In the genomic region with DNA sequence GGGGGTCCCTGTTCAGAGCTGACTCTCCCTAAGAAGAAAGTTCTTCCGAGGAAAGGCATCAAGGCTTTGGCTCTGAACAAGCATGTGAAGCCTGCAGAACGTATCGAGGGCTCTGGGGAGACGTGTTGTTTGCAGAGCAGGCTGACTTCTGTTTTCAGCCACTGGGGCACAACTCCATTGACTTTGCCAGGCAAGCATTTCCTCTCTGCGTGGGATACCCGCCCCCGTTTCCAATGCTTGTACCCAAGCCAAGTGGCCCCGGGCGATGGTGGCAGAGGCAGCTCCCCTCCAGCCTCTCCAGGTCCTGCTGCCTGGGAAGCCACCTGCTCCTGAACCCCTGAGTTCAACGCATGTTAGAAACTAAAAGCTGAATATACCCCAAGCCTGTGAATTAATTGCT, we compare ENCODE assay signal across 22 cellular contexts.
"Had no signal": no experiment of that assay in that cellular context is flagged by ENCODE, and none has a peak within 500 bp of the region (broad histone marks: within the 10 kb centered on the region; RNA-seq: fewer than 3 reads in every experiment).

No MANE protein-coding gene starts in this region.

- H3K4me1 Mint-ChIP-seq: nephron had no signal

- H3K27me3 ChIP-seq: colonic mucosa, upper lobe of left lung, uterus had no signal

- ATAC-seq: gastroesophageal sphincter, left ventricle myocardium superior, psoas muscle had no signal

- H3K27ac Mint-ChIP-seq: nephron had no signal

- H3K4me3 ChIP-seq: colonic mucosa, esophagus squamous epithelium, gastroesophageal sphincter, lung, psoas muscle, sigmoid colon, skin epidermis, suprapubic skin, tibial artery, upper lobe of left lung, uterus had no signal

- H3K27ac ChIP-seq: colonic mucosa, gastroesophageal sphincter, psoas muscle, sigmoid colon, skin epidermis, suprapubic skin, tibial artery, upper lobe of left lung, uterus had no signal

- H3K9me3 ChIP-seq: colonic mucosa, esophagus squamous epithelium, gastroesophageal sphincter, psoas muscle, sigmoid colon, suprapubic skin, tibial artery, upper lobe of left lung, uterus had no signal

- H3K4me3 Mint-ChIP-seq: naive B cell, nephron had no signal

- H3K36me3 ChIP-seq: colonic mucosa, esophagus squamous epithelium, gastroesophageal sphincter, sigmoid colon, suprapubic skin, tibial artery, upper lobe of left lung, uterus had no signal

- DNase-seq: colonic mucosa; dermis blood vessel endothelial cell; esophagus squamous epithelium; foreskin fibroblast; glutamatergic neuron; islet precursor cell; left ventricle myocardium superior; mesenchymal stem cell; naive B cell; retina; sigmoid colon; stimulated activated CD4-positive, alpha-beta T cell treated with anti-CD3 and anti-CD28 coated beads, Interleukin-2, amount 100 ng/mL, for 24 hours; stimulated activated naive CD4-positive, alpha-beta T cell treated with Interleukin-2 at 50 U/mL for 16 hours; tibial artery; uterus had no signal

- H3K4me1 ChIP-seq: colonic mucosa, gastroesophageal sphincter, psoas muscle, suprapubic skin, tibial artery, uterus had no signal
